ENCODE assay signal across 10 cellular contexts in the genomic region with DNA sequence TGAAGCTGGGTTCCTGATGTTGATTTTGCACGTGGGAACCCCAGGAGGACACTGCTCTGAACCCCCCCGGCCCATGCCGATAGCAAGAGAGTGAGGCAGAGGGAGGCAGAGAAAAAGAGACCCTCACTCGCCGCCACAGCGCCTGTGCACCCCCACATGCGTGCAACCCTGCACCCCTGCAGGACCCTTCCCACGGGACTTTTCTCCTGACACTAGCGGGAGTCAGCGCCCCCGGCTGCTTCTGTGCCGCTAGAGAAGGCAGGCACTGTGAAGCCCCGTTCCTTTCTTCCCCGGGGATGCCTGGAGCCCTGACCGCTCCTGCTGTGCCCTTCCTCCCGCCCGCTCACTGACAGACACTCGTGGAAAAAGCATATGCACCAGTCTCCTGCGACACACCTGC.
DNase-seq lines count a peak whose midpoint lies in the region; ATAC-seq, FAIRE-seq and TF ChIP-seq lines count a peak whose summit lies in the region.
"Had no signal": no experiment of that assay in that cellular context is flagged by ENCODE, and none has a peak within 500 bp of the region (broad histone marks: within the 10 kb centered on the region; RNA-seq: fewer than 3 reads in every experiment).

No MANE protein-coding gene starts in this region.

- intact Hi-C loops in activated CD4-positive, alpha-beta T cell treated with anti-CD3 and anti-CD28 coated beads, Interleukin-2, amount 10 ng/mL, durations not matched to agents 24 days and 14 days (cut with micrococcal nuclease) = no loop called here

- DNase-seq in GM10248 (ENCODE audit: extremely low spot score) (no peak), NB4 (ENCODE audit: low read depth) (peak; percentile 49), GM12892 (ENCODE audit: insufficient read length) (no peak), DMS153 (lab: John Stamatoyannopoulos, UW) (no peak), COR-L47 (lab: John Stamatoyannopoulos, UW) (no peak)
- DNase-seq in activated CD4-positive, alpha-beta T cell treated with anti-CD3 and anti-CD28 coated beads, Interleukin-2, amount 10 ng/mL, durations not matched to agents 24 days and 14 days = no peak
- DNase-seq: activated effector memory CD4-positive, alpha-beta T cell treated with anti-CD3 and anti-CD28 coated beads, Interleukin-2, amount 50 U/mL, for 16 hours; NCI-H748 treated with DMSO at 0.1 percent for 48 hours had no signal

- no peak for TF ChIP-seq POLR2A in NB4 (IDR thresholded peaks at IDR 0.05; ENCODE audit: extremely low read depth, insufficient read length)
- no peak for TF ChIP-seq POLR2A in GM12892 (IDR thresholded peaks at IDR 0.05; ENCODE audit: low read depth, low read length)

- CTCF ChIA-PET in GM10248 (lab: Yijun Ruan, JAX) = interaction anchor here (1.0 kb wide), 3 partner anchors 11 to 15 kb away, joined by 3 read pairs; no protein-coding TSS in a partner anchor

- FAIRE-seq in GM12892 (lab: Jason Lieb, UNC) = no peak

- peak; percentile 4 for TF ChIP-seq CTCF in GM10248 (IDR thresholded peaks at IDR 0.05; ENCODE audit: control extremely low read depth, extremely low read depth, low read depth, missing control alignments)
- no peak for TF ChIP-seq CTCF in NB4 (IDR thresholded peaks at IDR 0.05; ENCODE audit: low read depth, low read length)

- no peak overlapping the region for H3K4me3 Mint-ChIP-seq in activated CD4-positive, alpha-beta T cell treated with anti-CD3 and anti-CD28 coated beads, Interleukin-2, amount 10 ng/mL, durations not matched to agents 24 days and 14 days

- ATAC-seq in GM19397 (IDR thresholded peaks at IDR 0.05; ENCODE audit: unreplicated experiment) (peak; percentile 31), HG02884 (IDR thresholded peaks at IDR 0.05; ENCODE audit: unreplicated experiment) (peak; percentile 18)

- H3K4me3 ChIP-seq in NB4 (ENCODE audit: low read depth, low read length) = peak overlapping the region; percentile 13

- no peak overlapping the region for H3K27ac Mint-ChIP-seq in activated CD4-positive, alpha-beta T cell treated with anti-CD3 and anti-CD28 coated beads, Interleukin-2, amount 10 ng/mL, durations not matched to agents 24 days and 14 days

- POLR2A ChIA-PET in GM10248 (lab: Yijun Ruan, JAX) = no interaction called here

- H3K36me3 Mint-ChIP-seq in activated CD4-positive, alpha-beta T cell treated with anti-CD3 and anti-CD28 coated beads, Interleukin-2, amount 10 ng/mL, durations not matched to agents 24 days and 14 days (ENCODE audit: low read depth) = peaks cover 34% of the 10 kb centered on the region

- no peaks in the 10 kb centered on the region for H3K9me3 Mint-ChIP-seq in activated CD4-positive, alpha-beta T cell treated with anti-CD3 and anti-CD28 coated beads, Interleukin-2, amount 10 ng/mL, durations not matched to agents 24 days and 14 days

- H3K27me3 Mint-ChIP-seq in activated CD4-positive, alpha-beta T cell treated with anti-CD3 and anti-CD28 coated beads, Interleukin-2, amount 10 ng/mL, durations not matched to agents 24 days and 14 days = no peaks in the 10 kb centered on the region

- H3K4me1 Mint-ChIP-seq in activated CD4-positive, alpha-beta T cell treated with anti-CD3 and anti-CD28 coated beads, Interleukin-2, amount 10 ng/mL, durations not matched to agents 24 days and 14 days = peaks cover 7% of the 10 kb centered on the region
